ENCODE assay signal across 24 cellular contexts in the genomic region with DNA sequence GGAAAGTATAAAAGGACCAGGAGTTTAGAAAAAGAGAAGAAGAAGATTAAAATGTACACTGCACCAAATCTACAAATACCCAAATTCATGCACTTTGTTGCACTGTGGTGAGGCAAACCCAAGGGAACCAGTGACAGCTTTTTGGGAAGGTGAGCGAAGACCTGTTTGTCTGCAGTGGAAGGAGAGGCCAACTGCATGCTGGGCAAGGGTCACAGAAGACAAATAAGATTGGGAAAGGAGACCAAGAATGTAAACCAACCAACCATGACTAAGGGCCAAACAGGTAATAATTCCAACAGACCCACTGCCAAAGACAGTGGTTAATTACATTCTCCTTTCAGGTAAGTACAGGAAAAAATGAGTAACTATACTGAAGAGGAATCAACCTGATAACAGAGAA.
DNase-seq lines count a peak whose midpoint lies in the region; ATAC-seq and TF ChIP-seq lines count a peak whose summit lies in the region.
"Had no signal": no experiment of that assay in that cellular context is flagged by ENCODE, and none has a peak within 500 bp of the region (broad histone marks: within the 10 kb centered on the region; RNA-seq: fewer than 3 reads in every experiment).

No MANE protein-coding gene starts in this region.

- no peaks in the 10 kb centered on the region for H3K9me2 ChIP-seq in OCI-LY1 (ENCODE audit: low read depth, low read length)

- intact Hi-C loops in left ventricle myocardium superior (cut with micrococcal nuclease) = no loop called here
- intact Hi-C loops in CD8-positive, alpha-beta T cell (cut with DNase I, micrococcal nuclease) = no loop called here

- no peak for DNase-seq in activated T-cell treated with anti-CD3 and anti-CD28 coated beads, Interleukin-2, amount 50 U/mL, for 72 hours
- no peak for DNase-seq in activated T-cell treated with anti-CD3 and anti-CD28 coated beads, Interleukin-2, amount 50 U/mL, for 48 hours
- DNase-seq in memory B cell (ENCODE audit: low spot score in 2 of 2) = no peak
- no peak for DNase-seq in stimulated activated naive B cell treated with anti-CD40 and anti-IgM and Interleukin-4, amounts not matched to agents 10 μg/mL and 1 μg/mL and 100 μg/mL, for 72 hours
- DNase-seq in left ventricle myocardium superior = no peak
- no peak for DNase-seq in CD8-positive, alpha-beta T cell
- DNase-seq: ACHN; C1 segment of cervical spinal cord; CD8-positive, alpha-beta memory T cell; DMS53; GF-D8; NCI-H1417; NCI-H1694 treated with DMSO at 0.1 percent for 48 hours; NCI-H2081 treated with DMSO at 0.1 percent for 48 hours; NCI-H2171 treated with DMSO at 0.1 percent for 48 hours; NCI-H524 treated with DMSO at 0.1 percent for 48 hours; PC-9; RPMI8226; SHP77 had no signal

- no peaks in the 10 kb centered on the region for H3K27me3 ChIP-seq in OCI-LY1 (ENCODE audit: insufficient read depth, low read length)
- no peaks in the 10 kb centered on the region for H3K27me3 ChIP-seq in CD8-positive, alpha-beta T cell (ENCODE audit: insufficient read depth, low read length)

- peak overlapping the region; percentile 69 for H3K27ac Mint-ChIP-seq in activated T-cell treated with anti-CD3 and anti-CD28 coated beads, Interleukin-2, amount 50 U/mL, for 72 hours
- peak overlapping the region; percentile 24 for H3K27ac Mint-ChIP-seq in memory B cell
- H3K27ac Mint-ChIP-seq in stimulated activated naive B cell treated with anti-CD40 and anti-IgM and Interleukin-4, amounts not matched to agents 10 μg/mL and 1 μg/mL and 100 μg/mL, for 72 hours = peak overlapping the region; percentile 31
- no peak overlapping the region for H3K27ac Mint-ChIP-seq in CD8-positive, alpha-beta T cell
- H3K27ac Mint-ChIP-seq: CD8-positive, alpha-beta memory T cell; IgD-negative memory B cell had no signal

- no peaks in the 10 kb centered on the region for H4K20me1 ChIP-seq in OCI-LY1 (ENCODE audit: insufficient read depth, low read length)

- H3K9me3 Mint-ChIP-seq in activated T-cell treated with anti-CD3 and anti-CD28 coated beads, Interleukin-2, amount 50 U/mL, for 72 hours = no peaks in the 10 kb centered on the region
- no peaks in the 10 kb centered on the region for H3K9me3 Mint-ChIP-seq in memory B cell
- H3K9me3 Mint-ChIP-seq in stimulated activated naive B cell treated with anti-CD40 and anti-IgM and Interleukin-4, amounts not matched to agents 10 μg/mL and 1 μg/mL and 100 μg/mL, for 72 hours = peaks cover 0 to 3% of the 10 kb centered on the region in 2 donors
- H3K9me3 Mint-ChIP-seq in CD8-positive, alpha-beta T cell = no peaks in the 10 kb centered on the region
- H3K9me3 Mint-ChIP-seq: CD8-positive, alpha-beta memory T cell had no signal

- POLR2A ChIA-PET in CD8-positive, alpha-beta T cell (lab: Charles Lee) = no interaction called here

- H3K4me1 Mint-ChIP-seq in activated T-cell treated with anti-CD3 and anti-CD28 coated beads, Interleukin-2, amount 50 U/mL, for 72 hours (ENCODE audit: low read depth) = peaks cover 29% of the 10 kb centered on the region
- peaks cover 28% of the 10 kb centered on the region for H3K4me1 Mint-ChIP-seq in memory B cell
- peaks cover 36 to 64% of the 10 kb centered on the region in 2 donors for H3K4me1 Mint-ChIP-seq in stimulated activated naive B cell treated with anti-CD40 and anti-IgM and Interleukin-4, amounts not matched to agents 10 μg/mL and 1 μg/mL and 100 μg/mL, for 72 hours
- peaks cover 14% of the 10 kb centered on the region for H3K4me1 Mint-ChIP-seq in CD8-positive, alpha-beta T cell (ENCODE audit: low read depth)

- no peaks in the 10 kb centered on the region for H3K79me2 ChIP-seq in OCI-LY1 (ENCODE audit: insufficient read depth, low read length)

- peak overlapping the region; percentile 9 for H3K27ac ChIP-seq in OCI-LY1 (ENCODE audit: low read depth, low read length, poor library complexity, severe bottlenecking)
- no peak overlapping the region for H3K27ac ChIP-seq in CD8-positive, alpha-beta T cell (ENCODE audit: low read depth, low read length)
- H3K27ac ChIP-seq: 22Rv1, PC-9 had no signal

- H3K4me3 Mint-ChIP-seq in activated T-cell treated with anti-CD3 and anti-CD28 coated beads, Interleukin-2, amount 50 U/mL, for 72 hours = no peak overlapping the region
- no peak overlapping the region for H3K4me3 Mint-ChIP-seq in memory B cell
- H3K4me3 Mint-ChIP-seq in stimulated activated naive B cell treated with anti-CD40 and anti-IgM and Interleukin-4, amounts not matched to agents 10 μg/mL and 1 μg/mL and 100 μg/mL, for 72 hours = peak overlapping the region in 1 of 2 donors; percentile 18
- no peak overlapping the region for H3K4me3 Mint-ChIP-seq in CD8-positive, alpha-beta T cell
- H3K4me3 Mint-ChIP-seq: CD8-positive, alpha-beta memory T cell had no signal

- H3K36me3 Mint-ChIP-seq in activated T-cell treated with anti-CD3 and anti-CD28 coated beads, Interleukin-2, amount 50 U/mL, for 72 hours (ENCODE audit: insufficient read depth in 2 of 2) = no peaks in the 10 kb centered on the region
- peaks cover 2% of the 10 kb centered on the region for H3K36me3 Mint-ChIP-seq in memory B cell
- H3K36me3 Mint-ChIP-seq in stimulated activated naive B cell treated with anti-CD40 and anti-IgM and Interleukin-4, amounts not matched to agents 10 μg/mL and 1 μg/mL and 100 μg/mL, for 72 hours = peaks cover 18 to 21% of the 10 kb centered on the region in 2 donors
- peaks cover 34% of the 10 kb centered on the region for H3K36me3 Mint-ChIP-seq in CD8-positive, alpha-beta T cell

- peaks cover 43% of the 10 kb centered on the region for H3K4me1 ChIP-seq in OCI-LY1 (ENCODE audit: insufficient read depth, low read length, severe bottlenecking)
- no peaks in the 10 kb centered on the region for H3K4me1 ChIP-seq in CD8-positive, alpha-beta T cell (ENCODE audit: insufficient read depth, low read length)
- H3K4me1 ChIP-seq: HAP-1 had no signal

- CTCF ChIA-PET in CD8-positive, alpha-beta T cell (lab: Charles Lee) = no interaction called here

- ATAC-seq in activated T-cell treated with anti-CD3 and anti-CD28 coated beads, Interleukin-2, amount 50 U/mL, for 72 hours (replicated peaks in 1 of 2) = no peak
- ATAC-seq in memory B cell (ENCODE audit: low read depth) (no peak), left ventricle myocardium superior (no peak), GM19328 (IDR thresholded peaks at IDR 0.05; ENCODE audit: unreplicated experiment) (no peak)
- no peak for ATAC-seq in stimulated activated naive B cell treated with anti-CD40 and anti-IgM and Interleukin-4, amounts not matched to agents 10 μg/mL and 1 μg/mL and 100 μg/mL, for 72 hours (replicated peaks)
- no peak for ATAC-seq in CD8-positive, alpha-beta T cell

- no peaks in the 10 kb centered on the region for H3K9me3 ChIP-seq in OCI-LY1 (ENCODE audit: low read length)
- no peaks in the 10 kb centered on the region for H3K9me3 ChIP-seq in CD8-positive, alpha-beta T cell (ENCODE audit: low read length)
- H3K9me3 ChIP-seq: HAP-1 had no signal

- no peak overlapping the region for H3K9ac ChIP-seq in OCI-LY1 (ENCODE audit: low read length)

- H3F3A ChIP-seq in OCI-LY1 (ENCODE audit: insufficient read depth, low read length) = no peaks in the 10 kb centered on the region

- H3K4me2 ChIP-seq in OCI-LY1 (ENCODE audit: low read length) = no peak overlapping the region
- H3K4me2 ChIP-seq: PC-9 had no signal

- H3K36me3 ChIP-seq in OCI-LY1 (ENCODE audit: insufficient read depth, low read length) = no peaks in the 10 kb centered on the region
- no peaks in the 10 kb centered on the region for H3K36me3 ChIP-seq in CD8-positive, alpha-beta T cell (ENCODE audit: insufficient read depth, low read length)
- H3K36me3 ChIP-seq: HAP-1 had no signal

- H3K4me3 ChIP-seq in OCI-LY1 (ENCODE audit: low read depth, low read length, poor library complexity, severe bottlenecking) = no peak overlapping the region
- H3K4me3 ChIP-seq in CD8-positive, alpha-beta T cell (ENCODE audit: low read depth, low read length) = no peak overlapping the region
- H3K4me3 ChIP-seq: HAP-1, PC-9 had no signal

- H2AFZ ChIP-seq in OCI-LY1 (ENCODE audit: low read length) = no peak overlapping the region
- H2AFZ ChIP-seq: PC-9 had no signal

- no peak for TF ChIP-seq CTCF in OCI-LY1 (IDR thresholded peaks at IDR 0.05; ENCODE audit: low read length)
- no peak for TF ChIP-seq CTCF in CD8-positive, alpha-beta T cell (IDR thresholded peaks at IDR 0.05)

- no peaks in the 10 kb centered on the region for H3K27me3 Mint-ChIP-seq in activated T-cell treated with anti-CD3 and anti-CD28 coated beads, Interleukin-2, amount 50 U/mL, for 72 hours (ENCODE audit: low read depth)
- H3K27me3 Mint-ChIP-seq in memory B cell = no peaks in the 10 kb centered on the region
- H3K27me3 Mint-ChIP-seq in stimulated activated naive B cell treated with anti-CD40 and anti-IgM and Interleukin-4, amounts not matched to agents 10 μg/mL and 1 μg/mL and 100 μg/mL, for 72 hours = no peaks in the 10 kb centered on the region
- H3K27me3 Mint-ChIP-seq in CD8-positive, alpha-beta T cell (ENCODE audit: low read depth) = no peaks in the 10 kb centered on the region
- H3K27me3 Mint-ChIP-seq: CD8-positive, alpha-beta memory T cell had no signal
